ENCODE assay signal across 1 cellular context in the genomic region with DNA sequence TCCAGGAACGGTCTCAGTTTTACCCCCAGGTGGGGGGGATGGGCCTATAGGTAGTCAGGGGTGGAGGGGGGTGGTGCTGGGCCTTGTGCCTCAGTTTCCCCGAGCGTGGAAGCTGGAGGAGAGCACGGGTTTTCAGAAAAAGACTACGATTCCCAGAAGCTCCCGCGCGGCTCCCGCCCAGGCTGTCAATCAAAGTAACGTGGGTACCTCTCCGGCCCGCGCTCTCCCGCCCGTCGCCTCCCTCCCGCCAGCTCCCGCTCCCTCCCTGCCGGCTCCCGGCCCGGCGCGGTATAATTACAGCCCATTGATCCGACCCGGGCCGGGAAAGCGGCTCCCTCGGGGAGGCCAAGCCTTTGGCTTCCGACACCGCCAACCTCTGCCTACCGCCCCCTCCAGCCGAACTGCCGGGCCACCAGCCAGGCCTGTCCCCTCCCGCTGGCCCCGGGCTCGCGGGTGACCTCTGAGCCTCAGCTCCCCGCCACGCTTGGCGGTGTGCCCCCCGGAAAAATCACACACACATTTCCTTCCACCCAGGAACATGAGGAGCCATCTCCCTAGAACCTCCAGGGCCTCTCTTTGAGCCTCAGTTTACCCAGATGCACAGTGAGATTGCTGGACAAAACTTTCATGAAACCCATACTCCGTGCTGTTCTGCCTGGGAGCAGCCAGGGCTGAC.
TF ChIP-seq lines count a peak whose summit lies in the region.

No MANE protein-coding gene starts in this region.

TF ChIP-seq in HepG2, 621 proteins besides CTCF, POLR2A, EP300 and RAD21 (continued from another document and continues in another):
- TF ChIP-seq, protein P1, sequence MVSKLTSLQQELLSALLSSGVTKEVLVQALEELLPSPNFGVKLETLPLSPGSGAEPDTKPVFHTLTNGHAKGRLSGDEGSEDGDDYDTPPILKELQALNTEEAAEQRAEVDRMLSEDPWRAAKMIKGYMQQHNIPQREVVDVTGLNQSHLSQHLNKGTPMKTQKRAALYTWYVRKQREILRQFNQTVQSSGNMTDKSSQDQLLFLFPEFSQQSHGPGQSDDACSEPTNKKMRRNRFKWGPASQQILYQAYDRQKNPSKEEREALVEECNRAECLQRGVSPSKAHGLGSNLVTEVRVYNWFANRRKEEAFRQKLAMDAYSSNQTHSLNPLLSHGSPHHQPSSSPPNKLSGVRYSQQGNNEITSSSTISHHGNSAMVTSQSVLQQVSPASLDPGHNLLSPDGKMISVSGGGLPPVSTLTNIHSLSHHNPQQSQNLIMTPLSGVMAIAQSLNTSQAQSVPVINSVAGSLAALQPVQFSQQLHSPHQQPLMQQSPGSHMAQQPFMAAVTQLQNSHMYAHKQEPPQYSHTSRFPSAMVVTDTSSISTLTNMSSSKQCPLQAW (CRISPR knock-in tag; IDR thresholded peaks at IDR 0.05), result 0 out of 2 replicates have a peak, but pooled peaks have one; percentile 26
- TF ChIP-seq HIVEP1 (CRISPR knock-in tag; IDR thresholded peaks at IDR 0.05) (peak; percentile 20; the same call in 1 of the 2 replicates), DPF2 (CRISPR knock-in tag; IDR thresholded peaks at IDR 0.05; ENCODE audit: borderline replicate concordance, low read depth) (no peak), ZNF274 (CRISPR knock-in tag; IDR thresholded peaks at IDR 0.05) (no peak), ELF4 (CRISPR knock-in tag; IDR thresholded peaks at IDR 0.05; ENCODE audit: borderline replicate concordance) (no peak), ELF3 (CRISPR knock-in tag; IDR thresholded peaks at IDR 0.05) (peak; percentile 46; the same call in 1 of the 2 replicates), MEIS1 (CRISPR knock-in tag; IDR thresholded peaks at IDR 0.05; ENCODE audit: borderline replicate concordance) (peak; percentile 100), NONO (IDR thresholded peaks at IDR 0.05) (no peak), NONO (CRISPR knock-in tag; conservative IDR thresholded peaks at IDR 0.05) (peak; percentile 75), ZNF614 (CRISPR knock-in tag; IDR thresholded peaks at IDR 0.05; ENCODE audit: borderline replicate concordance) (peak; percentile 64; the same call in 1 of the 2 replicates), ZNF282 (IDR thresholded peaks at IDR 0.05; ENCODE audit: partially characterized antibody) (peak; percentile 99), GABPB1 (CRISPR knock-in tag; IDR thresholded peaks at IDR 0.05) (peak; percentile 82), FOSL2 (CRISPR knock-in tag; IDR thresholded peaks at IDR 0.05) (no peak; the same call in 1 of the 2 replicates), PPARG (CRISPR knock-in tag; conservative IDR thresholded peaks at IDR 0.05) (peak; percentile 45; the same call in 1 of the 2 replicates), ZNF605 (CRISPR knock-in tag; IDR thresholded peaks at IDR 0.05) (no peak), ARNTL (CRISPR knock-in tag; IDR thresholded peaks at IDR 0.05) (no peak; the same call in 1 of the 2 replicates), ZZZ3 (CRISPR knock-in tag; IDR thresholded peaks at IDR 0.05; ENCODE audit: borderline replicate concordance) (no peak), NR3C1 (CRISPR knock-in tag; IDR thresholded peaks at IDR 0.05) (no peak), PRPF4 (IDR thresholded peaks at IDR 0.05; ENCODE audit: low read depth, low read length, poor library complexity, severe bottlenecking) (no peak), ZSCAN9 (CRISPR knock-in tag; IDR thresholded peaks at IDR 0.05; ENCODE audit: borderline replicate concordance) (peak; percentile 94), KLF12 (CRISPR knock-in tag; IDR thresholded peaks at IDR 0.05; ENCODE audit: borderline replicate concordance) (no peak), RNF2 (conservative IDR thresholded peaks at IDR 0.05; ENCODE audit: low read depth) (no peak), REL (CRISPR knock-in tag; conservative IDR thresholded peaks at IDR 0.05) (no peak), PHB2 (IDR thresholded peaks at IDR 0.05; ENCODE audit: partially characterized antibody) (no peak), SCMH1 (CRISPR knock-in tag; IDR thresholded peaks at IDR 0.05; ENCODE audit: borderline replicate concordance) (no peak), CENPT (CRISPR knock-in tag; IDR thresholded peaks at IDR 0.05; ENCODE audit: low read depth) (0 out of 2 replicates have a peak, but pooled peaks have one; percentile 53), KDM3A (CRISPR knock-in tag; IDR thresholded peaks at IDR 0.05; ENCODE audit: low read depth) (peak; percentile 83), ARNT2 (CRISPR knock-in tag; IDR thresholded peaks at IDR 0.05; ENCODE audit: low read depth) (no peak), KLF11 (CRISPR knock-in tag; IDR thresholded peaks at IDR 0.05) (no peak; the same call in 1 of the 2 replicates), ZIK1 (CRISPR knock-in tag; IDR thresholded peaks at IDR 0.05; ENCODE audit: borderline replicate concordance, low read depth) (no peak; the same call in 1 of the 2 replicates), NFIB (CRISPR knock-in tag; IDR thresholded peaks at IDR 0.05; ENCODE audit: borderline replicate concordance) (no peak), GTF2F1 (IDR thresholded peaks at IDR 0.05; ENCODE audit: low read length) (no peak), SOX6 (IDR thresholded peaks at IDR 0.05) (no peak), SOX6 (CRISPR knock-in tag; IDR thresholded peaks at IDR 0.05) (peak; percentile 60), ZNF17 (CRISPR knock-in tag; IDR thresholded peaks at IDR 0.05) (no peak), ZNF737 (CRISPR knock-in tag; IDR thresholded peaks at IDR 0.05; ENCODE audit: borderline replicate concordance) (no peak), ZNF326 (CRISPR knock-in tag; IDR thresholded peaks at IDR 0.05; ENCODE audit: borderline replicate concordance) (no peak), SMAD9 (CRISPR knock-in tag; IDR thresholded peaks at IDR 0.05) (no peak), NFKB2 (CRISPR knock-in tag; IDR thresholded peaks at IDR 0.05; ENCODE audit: borderline replicate concordance) (no peak; the same call in 1 of the 2 replicates)
- TF ChIP-seq, protein P2, sequence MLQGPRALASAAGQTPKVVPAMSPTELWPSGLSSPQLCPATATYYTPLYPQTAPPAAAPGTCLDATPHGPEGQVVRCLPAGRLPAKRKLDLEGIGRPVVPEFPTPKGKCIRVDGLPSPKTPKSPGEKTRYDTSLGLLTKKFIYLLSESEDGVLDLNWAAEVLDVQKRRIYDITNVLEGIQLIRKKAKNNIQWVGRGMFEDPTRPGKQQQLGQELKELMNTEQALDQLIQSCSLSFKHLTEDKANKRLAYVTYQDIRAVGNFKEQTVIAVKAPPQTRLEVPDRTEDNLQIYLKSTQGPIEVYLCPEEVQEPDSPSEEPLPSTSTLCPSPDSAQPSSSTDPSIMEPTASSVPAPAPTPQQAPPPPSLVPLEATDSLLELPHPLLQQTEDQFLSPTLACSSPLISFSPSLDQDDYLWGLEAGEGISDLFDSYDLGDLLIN (CRISPR knock-in tag; IDR thresholded peaks at IDR 0.05; ENCODE audit: borderline replicate concordance), result peak; percentile 60; the same call in 1 of the 2 replicates
- TF ChIP-seq, protein P3, sequence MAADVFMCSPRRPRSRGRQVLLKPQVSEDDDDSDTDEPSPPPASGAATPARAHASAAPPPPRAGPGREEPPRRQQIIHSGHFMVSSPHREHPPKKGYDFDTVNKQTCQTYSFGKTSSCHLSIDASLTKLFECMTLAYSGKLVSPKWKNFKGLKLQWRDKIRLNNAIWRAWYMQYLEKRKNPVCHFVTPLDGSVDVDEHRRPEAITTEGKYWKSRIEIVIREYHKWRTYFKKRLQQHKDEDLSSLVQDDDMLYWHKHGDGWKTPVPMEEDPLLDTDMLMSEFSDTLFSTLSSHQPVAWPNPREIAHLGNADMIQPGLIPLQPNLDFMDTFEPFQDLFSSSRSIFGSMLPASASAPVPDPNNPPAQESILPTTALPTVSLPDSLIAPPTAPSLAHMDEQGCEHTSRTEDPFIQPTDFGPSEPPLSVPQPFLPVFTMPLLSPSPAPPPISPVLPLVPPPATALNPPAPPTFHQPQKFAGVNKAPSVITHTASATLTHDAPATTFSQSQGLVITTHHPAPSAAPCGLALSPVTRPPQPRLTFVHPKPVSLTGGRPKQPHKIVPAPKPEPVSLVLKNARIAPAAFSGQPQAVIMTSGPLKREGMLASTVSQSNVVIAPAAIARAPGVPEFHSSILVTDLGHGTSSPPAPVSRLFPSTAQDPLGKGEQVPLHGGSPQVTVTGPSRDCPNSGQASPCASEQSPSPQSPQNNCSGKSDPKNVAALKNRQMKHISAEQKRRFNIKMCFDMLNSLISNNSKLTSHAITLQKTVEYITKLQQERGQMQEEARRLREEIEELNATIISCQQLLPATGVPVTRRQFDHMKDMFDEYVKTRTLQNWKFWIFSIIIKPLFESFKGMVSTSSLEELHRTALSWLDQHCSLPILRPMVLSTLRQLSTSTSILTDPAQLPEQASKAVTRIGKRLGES (CRISPR knock-in tag; IDR thresholded peaks at IDR 0.05; ENCODE audit: borderline replicate concordance), result no peak
- TF ChIP-seq, protein P4, sequence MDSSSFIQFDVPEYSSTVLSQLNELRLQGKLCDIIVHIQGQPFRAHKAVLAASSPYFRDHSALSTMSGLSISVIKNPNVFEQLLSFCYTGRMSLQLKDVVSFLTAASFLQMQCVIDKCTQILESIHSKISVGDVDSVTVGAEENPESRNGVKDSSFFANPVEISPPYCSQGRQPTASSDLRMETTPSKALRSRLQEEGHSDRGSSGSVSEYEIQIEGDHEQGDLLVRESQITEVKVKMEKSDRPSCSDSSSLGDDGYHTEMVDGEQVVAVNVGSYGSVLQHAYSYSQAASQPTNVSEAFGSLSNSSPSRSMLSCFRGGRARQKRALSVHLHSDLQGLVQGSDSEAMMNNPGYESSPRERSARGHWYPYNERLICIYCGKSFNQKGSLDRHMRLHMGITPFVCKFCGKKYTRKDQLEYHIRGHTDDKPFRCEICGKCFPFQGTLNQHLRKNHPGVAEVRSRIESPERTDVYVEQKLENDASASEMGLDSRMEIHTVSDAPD (CRISPR knock-in tag; IDR thresholded peaks at IDR 0.05), result no peak; the same call in 1 of the 2 replicates
- TF ChIP-seq, protein P5, sequence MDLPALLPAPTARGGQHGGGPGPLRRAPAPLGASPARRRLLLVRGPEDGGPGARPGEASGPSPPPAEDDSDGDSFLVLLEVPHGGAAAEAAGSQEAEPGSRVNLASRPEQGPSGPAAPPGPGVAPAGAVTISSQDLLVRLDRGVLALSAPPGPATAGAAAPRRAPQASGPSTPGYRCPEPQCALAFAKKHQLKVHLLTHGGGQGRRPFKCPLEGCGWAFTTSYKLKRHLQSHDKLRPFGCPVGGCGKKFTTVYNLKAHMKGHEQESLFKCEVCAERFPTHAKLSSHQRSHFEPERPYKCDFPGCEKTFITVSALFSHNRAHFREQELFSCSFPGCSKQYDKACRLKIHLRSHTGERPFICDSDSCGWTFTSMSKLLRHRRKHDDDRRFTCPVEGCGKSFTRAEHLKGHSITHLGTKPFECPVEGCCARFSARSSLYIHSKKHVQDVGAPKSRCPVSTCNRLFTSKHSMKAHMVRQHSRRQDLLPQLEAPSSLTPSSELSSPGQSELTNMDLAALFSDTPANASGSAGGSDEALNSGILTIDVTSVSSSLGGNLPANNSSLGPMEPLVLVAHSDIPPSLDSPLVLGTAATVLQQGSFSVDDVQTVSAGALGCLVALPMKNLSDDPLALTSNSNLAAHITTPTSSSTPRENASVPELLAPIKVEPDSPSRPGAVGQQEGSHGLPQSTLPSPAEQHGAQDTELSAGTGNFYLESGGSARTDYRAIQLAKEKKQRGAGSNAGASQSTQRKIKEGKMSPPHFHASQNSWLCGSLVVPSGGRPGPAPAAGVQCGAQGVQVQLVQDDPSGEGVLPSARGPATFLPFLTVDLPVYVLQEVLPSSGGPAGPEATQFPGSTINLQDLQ (CRISPR knock-in tag; IDR thresholded peaks at IDR 0.05), result no peak
- TF ChIP-seq, protein P6, sequence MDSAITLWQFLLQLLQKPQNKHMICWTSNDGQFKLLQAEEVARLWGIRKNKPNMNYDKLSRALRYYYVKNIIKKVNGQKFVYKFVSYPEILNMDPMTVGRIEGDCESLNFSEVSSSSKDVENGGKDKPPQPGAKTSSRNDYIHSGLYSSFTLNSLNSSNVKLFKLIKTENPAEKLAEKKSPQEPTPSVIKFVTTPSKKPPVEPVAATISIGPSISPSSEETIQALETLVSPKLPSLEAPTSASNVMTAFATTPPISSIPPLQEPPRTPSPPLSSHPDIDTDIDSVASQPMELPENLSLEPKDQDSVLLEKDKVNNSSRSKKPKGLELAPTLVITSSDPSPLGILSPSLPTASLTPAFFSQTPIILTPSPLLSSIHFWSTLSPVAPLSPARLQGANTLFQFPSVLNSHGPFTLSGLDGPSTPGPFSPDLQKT (CRISPR knock-in tag; IDR thresholded peaks at IDR 0.05; ENCODE audit: borderline replicate concordance), result no peak
- TF ChIP-seq, protein P7, sequence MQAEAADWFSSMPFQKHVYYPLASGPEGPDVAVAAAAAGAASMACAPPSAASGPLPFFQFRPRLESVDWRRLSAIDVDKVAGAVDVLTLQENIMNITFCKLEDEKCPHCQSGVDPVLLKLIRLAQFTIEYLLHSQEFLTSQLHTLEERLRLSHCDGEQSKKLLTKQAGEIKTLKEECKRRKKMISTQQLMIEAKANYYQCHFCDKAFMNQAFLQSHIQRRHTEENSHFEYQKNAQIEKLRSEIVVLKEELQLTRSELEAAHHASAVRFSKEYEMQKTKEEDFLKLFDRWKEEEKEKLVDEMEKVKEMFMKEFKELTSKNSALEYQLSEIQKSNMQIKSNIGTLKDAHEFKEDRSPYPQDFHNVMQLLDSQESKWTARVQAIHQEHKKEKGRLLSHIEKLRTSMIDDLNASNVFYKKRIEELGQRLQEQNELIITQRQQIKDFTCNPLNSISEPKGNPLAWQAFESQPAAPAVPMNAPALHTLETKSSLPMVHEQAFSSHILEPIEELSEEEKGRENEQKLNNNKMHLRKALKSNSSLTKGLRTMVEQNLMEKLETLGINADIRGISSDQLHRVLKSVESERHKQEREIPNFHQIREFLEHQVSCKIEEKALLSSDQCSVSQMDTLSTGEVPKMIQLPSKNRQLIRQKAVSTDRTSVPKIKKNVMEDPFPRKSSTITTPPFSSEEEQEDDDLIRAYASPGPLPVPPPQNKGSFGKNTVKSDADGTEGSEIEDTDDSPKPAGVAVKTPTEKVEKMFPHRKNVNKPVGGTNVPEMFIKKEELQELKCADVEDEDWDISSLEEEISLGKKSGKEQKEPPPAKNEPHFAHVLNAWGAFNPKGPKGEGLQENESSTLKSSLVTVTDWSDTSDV (CRISPR knock-in tag; IDR thresholded peaks at IDR 0.05), result no peak
- TF ChIP-seq, protein P8, sequence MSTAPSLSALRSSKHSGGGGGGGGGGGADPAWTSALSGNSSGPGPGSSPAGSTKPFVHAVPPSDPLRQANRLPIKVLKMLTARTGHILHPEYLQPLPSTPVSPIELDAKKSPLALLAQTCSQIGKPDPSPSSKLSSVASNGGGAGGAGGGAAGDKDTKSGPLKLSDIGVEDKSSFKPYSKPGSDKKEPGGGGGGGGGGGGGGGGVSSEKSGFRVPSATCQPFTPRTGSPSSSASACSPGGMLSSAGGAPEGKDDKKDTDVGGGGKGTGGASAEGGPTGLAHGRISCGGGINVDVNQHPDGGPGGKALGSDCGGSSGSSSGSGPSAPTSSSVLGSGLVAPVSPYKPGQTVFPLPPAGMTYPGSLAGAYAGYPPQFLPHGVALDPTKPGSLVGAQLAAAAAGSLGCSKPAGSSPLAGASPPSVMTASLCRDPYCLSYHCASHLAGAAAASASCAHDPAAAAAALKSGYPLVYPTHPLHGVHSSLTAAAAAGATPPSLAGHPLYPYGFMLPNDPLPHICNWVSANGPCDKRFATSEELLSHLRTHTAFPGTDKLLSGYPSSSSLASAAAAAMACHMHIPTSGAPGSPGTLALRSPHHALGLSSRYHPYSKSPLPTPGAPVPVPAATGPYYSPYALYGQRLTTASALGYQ (CRISPR knock-in tag; IDR thresholded peaks at IDR 0.05), result peak; percentile 65; the same call in 1 of the 2 replicates
